ENCODE assay signal across 1 cellular context in genomic region chr2:99727199-99727598, GRCh38.
TF ChIP-seq lines count a peak whose summit lies in the region.

No MANE protein-coding gene starts in this region.

TF ChIP-seq in IMR-90, 13 proteins besides CTCF, POLR2A, EP300 and RAD21 (continued from another document):
- TF ChIP-seq SMC3 (IDR thresholded peaks at IDR 0.05; ENCODE audit: low read depth, low read length) (no peak), MAZ (IDR thresholded peaks at IDR 0.05; ENCODE audit: borderline replicate concordance, low read depth, low read length) (no peak)
